ENCODE assay signal across 8 cellular contexts in genomic region chr10:43202657-43203490, GRCh38.
DNase-seq lines count a peak whose midpoint lies in the region; ATAC-seq, FAIRE-seq and TF ChIP-seq lines count a peak whose summit lies in the region.

No MANE protein-coding gene starts in this region.

- H3K27me3 ChIP-seq in HUES48 (ENCODE audit: control insufficient read depth, insufficient read depth, low read length): no peaks in the 10 kb centered on the region
- no peaks in the 10 kb centered on the region for H3K27me3 ChIP-seq in right atrium auricular region

- H3K9me3 ChIP-seq in HUES48 (ENCODE audit: control insufficient read depth, insufficient read depth, low read length): no peaks in the 10 kb centered on the region
- H3K9me3 ChIP-seq in right atrium auricular region: no peaks in the 10 kb centered on the region

- TF ChIP-seq CTCF in right atrium auricular region (IDR thresholded peaks at IDR 0.05): no peak

- in situ Hi-C loops in G401 (cut with HindIII; ENCODE audit: low sequenced_read_pairs): no loop called here

- H3K9ac ChIP-seq in HUES48 (ENCODE audit: low read depth, low read length): peak overlapping the region; percentile 39; the same call in 1 of the 2 replicates

- no peak for TF ChIP-seq POLR2A in GM12892 (IDR thresholded peaks at IDR 0.05; ENCODE audit: low read depth, low read length)

- no peak for FAIRE-seq in GM12892 (lab: Jason Lieb, UNC)

- H3K36me3 ChIP-seq in HUES48 (ENCODE audit: control insufficient read depth, insufficient read depth, low read length): peaks cover 35% of the 10 kb centered on the region
- H3K36me3 ChIP-seq in right atrium auricular region: no peaks in the 10 kb centered on the region

- ATAC-seq in GM21526 (IDR thresholded peaks at IDR 0.05; ENCODE audit: low FRiP score, unreplicated experiment) (no peak), HG03442 (IDR thresholded peaks at IDR 0.05; ENCODE audit: unreplicated experiment) (no peak)

- H3K4me1 ChIP-seq in HUES48 (ENCODE audit: control insufficient read depth, insufficient read depth, low read length): peaks cover 6% of the 10 kb centered on the region
- peaks cover 0 to 15% of the 10 kb centered on the region in 2 donors for H3K4me1 ChIP-seq in right atrium auricular region

- DNase-seq in GM12892 (ENCODE audit: insufficient read length) (peak; percentile 53), right atrium auricular region (ENCODE audit: low spot score) (peak; percentile 51), G401 (ENCODE audit: low spot score) (no peak)
- peak; percentile 41 for DNase-seq in activated naive CD4-positive, alpha-beta T cell treated with Interleukin-2 at 50 U/mL for 16 hours
- peak; percentile 63 for DNase-seq in stimulated activated CD4-positive, alpha-beta T cell treated with anti-CD3 and anti-CD28 coated beads, Interleukin-15, amount 100 ng/mL, for 24 hours

- peak overlapping the region; percentile 92 for H3K4me3 ChIP-seq in HUES48 (ENCODE audit: low read depth, low read length)
- H3K4me3 ChIP-seq in right atrium auricular region: peak overlapping the region; percentile 37 to 54

- H3K27ac ChIP-seq in HUES48 (ENCODE audit: low read depth, low read length) (peak overlapping the region; percentile 69), right atrium auricular region (no peak overlapping the region)
